25 cellular contexts compared by ENCODE assay signal in the genomic region with DNA sequence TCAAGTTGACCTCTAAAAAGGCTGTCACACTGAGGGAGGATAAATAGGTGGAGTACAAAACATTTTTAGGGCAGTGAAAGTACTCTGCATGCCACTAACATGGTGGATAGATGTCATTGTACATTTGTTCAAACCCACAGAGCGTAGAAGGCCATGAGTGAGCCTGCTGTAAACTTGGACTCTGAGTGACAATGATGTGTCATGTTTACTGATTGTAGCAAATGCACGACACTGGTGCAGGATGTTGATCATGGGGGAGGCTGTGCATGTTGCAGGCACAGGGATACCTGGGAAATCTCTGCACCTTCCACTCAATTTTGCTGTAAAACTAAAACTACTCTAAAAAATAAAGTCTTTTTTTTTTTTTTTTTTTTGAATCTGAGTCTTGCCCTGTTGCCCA. TPM values are rescaled to one million over a fixed set of nuclear protein-coding genes. Genes with fewer than 3 reads are reported as not detected.
DNase-seq lines count a peak whose midpoint lies in the region; ATAC-seq, FAIRE-seq and TF ChIP-seq lines count a peak whose summit lies in the region.
"Had no signal": no experiment of that assay in that cellular context is flagged by ENCODE, and none has a peak within 500 bp of the region (broad histone marks: within the 10 kb centered on the region; RNA-seq: fewer than 3 reads in every experiment).

No MANE protein-coding gene starts in this region.

- POLR2A ChIA-PET in OCI-LY7 (lab: Charles Lee) = interaction anchor here (0.6 to 5.6 kb wide), 5 partner anchors 11 to 183 kb away, joined by 3 to 53 read pairs (median 8); no protein-coding TSS in a partner anchor
- POLR2A ChIA-PET in GM12878 (lab: Charles Lee) = interaction anchor here (1.0 kb wide), 1 partner anchor 30 kb away, joined by 4 read pairs; no protein-coding TSS in a partner anchor
- POLR2A ChIA-PET in Caco-2 (lab: Charles Lee) = no interaction called here

- no peaks in the 10 kb centered on the region for H3K36me3 Mint-ChIP-seq in activated naive CD4-positive, alpha-beta T cell treated with anti-CD3 and anti-CD28 coated beads for 36 hours (ENCODE audit: low read depth)
- no peaks in the 10 kb centered on the region for H3K36me3 Mint-ChIP-seq in natural killer cell treated with Interleukin-12 subunit alpha and Interleukin-12 subunit beta and Interleukin-15 and Interleukin-18, amount 100 ng/mL, for 72 hours
- H3K36me3 Mint-ChIP-seq in Caco-2 (ENCODE audit: insufficient read depth, unreplicated experiment) = no peaks in the 10 kb centered on the region

- no peak for FAIRE-seq in GM12878 (lab: Jason Lieb, UNC)
- FAIRE-seq: GM19239 had no signal

- H3K4me3 Mint-ChIP-seq in activated naive CD4-positive, alpha-beta T cell treated with anti-CD3 and anti-CD28 coated beads for 36 hours = no peak overlapping the region
- no peak overlapping the region for H3K4me3 Mint-ChIP-seq in stimulated activated naive CD8-positive, alpha-beta T cell treated with anti-CD3 and anti-CD28 coated beads, Interleukin-15, amount 100 ng/mL, for 72 hours
- no peak overlapping the region for H3K4me3 Mint-ChIP-seq in natural killer cell treated with Interleukin-12 subunit alpha and Interleukin-12 subunit beta and Interleukin-15 and Interleukin-18, amount 100 ng/mL, for 72 hours
- H3K4me3 Mint-ChIP-seq in Caco-2 (ENCODE audit: unreplicated experiment) = no peak overlapping the region

- CTCF ChIA-PET in activated naive CD4-positive, alpha-beta T cell treated with anti-CD3 and anti-CD28 coated beads for 36 hours (lab: Charles Lee) = interaction anchor here (0.7 kb wide), 1 partner anchor 214 kb away, joined by 5 read pairs; no protein-coding TSS in a partner anchor
- CTCF ChIA-PET in OCI-LY7 (lab: Charles Lee; ENCODE audit: unreplicated experiment) (no interaction called here), GM12878 (lab: Yijun Ruan, JAX) (interaction anchor here (1.9 kb wide), 1 partner anchor 26 kb away, joined by 5 read pairs; no protein-coding TSS in a partner anchor), Caco-2 (lab: Charles Lee) (no interaction called here)

- WGBS in GM12878 (ENCODE audit: insufficient coverage, insufficient replicate concordance, low lambda C conversion rate, missing lambda C conversion rate) = 34% methylated on average over 2 of the region's 2 CpGs

- BruUV-seq in OCI-LY7 (replicated peaks; lab: Mats Ljungman, UMichigan) (no TSS peak), GM12878 (replicated peaks; lab: Mats Ljungman, UMichigan) (no TSS peak), Caco-2 (replicated peaks; lab: Mats Ljungman, UMichigan) (no TSS peak)

- H3K27me3 Mint-ChIP-seq in activated naive CD4-positive, alpha-beta T cell treated with anti-CD3 and anti-CD28 coated beads for 36 hours (ENCODE audit: low read depth) = no peaks in the 10 kb centered on the region
- H3K27me3 Mint-ChIP-seq in stimulated activated naive CD8-positive, alpha-beta T cell treated with anti-CD3 and anti-CD28 coated beads, Interleukin-15, amount 100 ng/mL, for 72 hours = no peaks in the 10 kb centered on the region
- peaks cover 9 to 12% of the 10 kb centered on the region in 2 donors for H3K27me3 Mint-ChIP-seq in natural killer cell treated with Interleukin-12 subunit alpha and Interleukin-12 subunit beta and Interleukin-15 and Interleukin-18, amount 100 ng/mL, for 72 hours
- H3K27me3 Mint-ChIP-seq in Caco-2 (ENCODE audit: insufficient read depth, unreplicated experiment) = peaks cover 4% of the 10 kb centered on the region

- no peaks in the 10 kb centered on the region for H3K27me3 ChIP-seq in GM12878 (replicated peaks in 1 of 2; ENCODE audit: control insufficient read depth in 2 of 2, insufficient read depth in 2 of 2, low read length in 1 of 2)
- no peaks in the 10 kb centered on the region for H3K27me3 ChIP-seq in Caco-2 (replicated peaks; ENCODE audit: control insufficient read depth, insufficient read depth, low read length)
- H3K27me3 ChIP-seq: Peyer's patch had no signal

- SMC1A ChIA-PET in GM12878 (lab: Charles Lee; ENCODE audit: uncharacterized antibody, unreplicated experiment) = interaction anchor here (0.8 to 2.2 kb wide), 4 partner anchors 12 to 28 kb away, joined by 3 to 6 read pairs (median 4); no protein-coding TSS in a partner anchor

- H3K79me2 ChIP-seq in OCI-LY7 (ENCODE audit: insufficient read depth, low read depth, low read length) (no peaks in the 10 kb centered on the region), GM12878 (ENCODE audit: control insufficient read depth, insufficient read depth, low read length) (no peaks in the 10 kb centered on the region)

- no peaks in the 10 kb centered on the region for H4K20me1 ChIP-seq in OCI-LY7 (ENCODE audit: insufficient read depth, low read length)
- H4K20me1 ChIP-seq in GM12878 (ENCODE audit: control insufficient read depth, insufficient read depth) = no peaks in the 10 kb centered on the region
- H4K20me1 ChIP-seq: BLaER1 treated with 17β-estradiol and CSF1 and Interleukin-3, amounts not matched to agents 10 nM and 100 nM had no signal

- in situ Hi-C loops in GM12878 (cut with MboI) = no loop called here

- peak; percentile 35 for DNase-seq in activated naive CD4-positive, alpha-beta T cell treated with anti-CD3 and anti-CD28 coated beads for 36 hours
- DNase-seq in activated naive CD4-positive, alpha-beta T cell treated with anti-CD3 and anti-CD28 coated beads, Interleukin-2, amount 50 U/mL, for 16 hours = no peak
- DNase-seq in OCI-LY7 (ENCODE audit: low spot score) (peak; percentile 51), GM12878 (ENCODE audit: low read depth, low spot score) (no peak), Caco-2 (no peak), hippocampal formation (lab: John Stamatoyannopoulos, UW) (no peak)
- no peak for DNase-seq in stimulated activated naive CD8-positive, alpha-beta T cell treated with anti-CD3 and anti-CD28 coated beads, Interleukin-15, amount 100 ng/mL, for 72 hours
- DNase-seq in natural killer cell treated with Interleukin-12 subunit alpha and Interleukin-12 subunit beta and Interleukin-15 and Interleukin-18, amount 100 ng/mL, for 72 hours (ENCODE audit: low spot score) = no peak
- DNase-seq: DMS 273 treated with DMSO at 0.1 percent for 48 hours, GDM1, GM23248, MV-4-11, NCI-H1417, NCI-H187 treated with DMSO at 0.1 percent for 48 hours, NCI-H226, NCI-H524 treated with DMSO at 0.1 percent for 48 hours, Peyer's patch had no signal

- no peak overlapping the region for H3K4me3 ChIP-seq in OCI-LY7 (ENCODE audit: low read depth, low read length, poor library complexity, severe bottlenecking)
- no peak overlapping the region for H3K4me3 ChIP-seq in GM12878
- no peak overlapping the region for H3K4me3 ChIP-seq in Caco-2 (ENCODE audit: low read depth, low read length)
- H3K4me3 ChIP-seq: BLaER1 treated with 17β-estradiol and CSF1 and Interleukin-3, amounts not matched to agents 10 nM and 100 nM; GM23248; HAP-1; Peyer's patch had no signal

- RAD21 ChIA-PET in GM12878 (lab: Charles Lee; ENCODE audit: unreplicated experiment) = interaction anchor here (0.6 to 2.3 kb wide), 3 partner anchors 8 to 726 kb away, joined by 4 to 7 read pairs (median 5); no protein-coding TSS in a partner anchor

- H3K27ac Mint-ChIP-seq in activated naive CD4-positive, alpha-beta T cell treated with anti-CD3 and anti-CD28 coated beads for 36 hours = no peak overlapping the region
- no peak overlapping the region for H3K27ac Mint-ChIP-seq in stimulated activated naive CD8-positive, alpha-beta T cell treated with anti-CD3 and anti-CD28 coated beads, Interleukin-15, amount 100 ng/mL, for 72 hours
- no peak overlapping the region for H3K27ac Mint-ChIP-seq in natural killer cell treated with Interleukin-12 subunit alpha and Interleukin-12 subunit beta and Interleukin-15 and Interleukin-18, amount 100 ng/mL, for 72 hours
- H3K27ac Mint-ChIP-seq in Caco-2 (ENCODE audit: unreplicated experiment) = no peak overlapping the region

- TF ChIP-seq CTCF in OCI-LY7 (conservative IDR thresholded peaks at IDR 0.05; ENCODE audit: low read length) (no peak), GM12878 (IDR thresholded peaks at IDR 0.05 in 2 of 3, conservative IDR thresholded peaks at IDR 0.05 in 1 of 3; ENCODE audit: control insufficient read depth in 2 of 3, extremely low read depth in 1 of 3, insufficient read depth in 1 of 3, low read depth in 3 of 3, low read length in 3 of 3) (no peak), Caco-2 (IDR thresholded peaks at IDR 0.05; ENCODE audit: insufficient read depth in 1 of 2, low read depth in 1 of 2, low read length in 1 of 2, severe bottlenecking in 1 of 2, unreplicated experiment in 1 of 2) (no peak)

- no peak for TF ChIP-seq RAD21 in GM12878 (IDR thresholded peaks at IDR 0.05; ENCODE audit: insufficient read depth, low read depth, low read length)

- no peaks in the 10 kb centered on the region for H3K9me3 ChIP-seq in OCI-LY7 (ENCODE audit: low read length)
- no peaks in the 10 kb centered on the region for H3K9me3 ChIP-seq in GM12878 (replicated peaks; ENCODE audit: control insufficient read depth, insufficient read depth, low read length)
- H3K9me3 ChIP-seq in Caco-2 = no peaks in the 10 kb centered on the region
- H3K9me3 ChIP-seq: HAP-1, Peyer's patch had no signal

- peaks cover 24% of the 10 kb centered on the region for H3K4me1 Mint-ChIP-seq in activated naive CD4-positive, alpha-beta T cell treated with anti-CD3 and anti-CD28 coated beads for 36 hours (ENCODE audit: low read depth)
- peaks cover 35% of the 10 kb centered on the region for H3K4me1 Mint-ChIP-seq in stimulated activated naive CD8-positive, alpha-beta T cell treated with anti-CD3 and anti-CD28 coated beads, Interleukin-15, amount 100 ng/mL, for 72 hours
- peaks cover 0 to 3% of the 10 kb centered on the region in 2 donors for H3K4me1 Mint-ChIP-seq in natural killer cell treated with Interleukin-12 subunit alpha and Interleukin-12 subunit beta and Interleukin-15 and Interleukin-18, amount 100 ng/mL, for 72 hours (ENCODE audit: low read depth in 2 of 2)
- H3K4me1 Mint-ChIP-seq in Caco-2 (ENCODE audit: low read depth, unreplicated experiment) = no peaks in the 10 kb centered on the region

- H3K4me2 ChIP-seq in OCI-LY7 (ENCODE audit: low read length) (peak overlapping the region; percentile 41), GM12878 (ENCODE audit: control insufficient read depth, insufficient read depth) (no peak overlapping the region)
- H3K4me2 ChIP-seq: KMS-11 had no signal

- no peak for ATAC-seq in GM12878
- ATAC-seq in stimulated activated naive CD8-positive, alpha-beta T cell treated with anti-CD3 and anti-CD28 coated beads, Interleukin-15, amount 100 ng/mL, for 72 hours = peak; percentile 46
- no peak for ATAC-seq in natural killer cell treated with Interleukin-12 subunit alpha and Interleukin-12 subunit beta and Interleukin-15 and Interleukin-18, amount 100 ng/mL, for 72 hours
- ATAC-seq: Right ventricle myocardium inferior had no signal

- peak overlapping the region; percentile 42 for H3K27ac ChIP-seq in OCI-LY7 (ENCODE audit: low read depth, low read length, poor library complexity, severe bottlenecking)
- no peak overlapping the region for H3K27ac ChIP-seq in GM12878 (ENCODE audit: control insufficient read depth, insufficient read depth)
- H3K27ac ChIP-seq: BLaER1 treated with 17β-estradiol and CSF1 and Interleukin-3, amounts not matched to agents 10 nM and 100 nM; GM23248; KMS-11; Peyer's patch had no signal

- no peak for TF ChIP-seq POLR2A in GM12878 (IDR thresholded peaks at IDR 0.05; ENCODE audit: low read depth, low read length)

- intact Hi-C loops in activated naive CD4-positive, alpha-beta T cell treated with anti-CD3 and anti-CD28 coated beads for 36 hours (cut with micrococcal nuclease) = loop anchor here (2.0 kb wide), 1 partner anchor 18 kb away; no protein-coding TSS in a partner anchor
- intact Hi-C loops in OCI-LY7 (cut with micrococcal nuclease; ENCODE audit: unreplicated experiment) = no loop called here
- intact Hi-C loops in GM12878 (cut with micrococcal nuclease; ENCODE audit: unreplicated experiment) = no loop called here
- intact Hi-C loops in Caco-2 (cut with micrococcal nuclease; ENCODE audit: unreplicated experiment) = no loop called here

- H3K36me3 ChIP-seq in OCI-LY7 (ENCODE audit: insufficient read depth, low read length) = no peaks in the 10 kb centered on the region
- no peaks in the 10 kb centered on the region for H3K36me3 ChIP-seq in GM12878 (ENCODE audit: control insufficient read depth in 2 of 2, insufficient read depth in 2 of 2, low read length in 1 of 2)
- no peaks in the 10 kb centered on the region for H3K36me3 ChIP-seq in Caco-2 (ENCODE audit: control insufficient read depth, insufficient read depth, low read length)
- H3K36me3 ChIP-seq: BLaER1 treated with 17β-estradiol and CSF1 and Interleukin-3, amounts not matched to agents 10 nM and 100 nM; HAP-1; Peyer's patch had no signal

- H2AFZ ChIP-seq in OCI-LY7 (ENCODE audit: low read length) = peak overlapping the region; percentile 70
- no peak overlapping the region for H2AFZ ChIP-seq in GM12878 (ENCODE audit: control insufficient read depth, low read depth, low read length)
- H2AFZ ChIP-seq: GM23248 had no signal

- H3K9ac ChIP-seq in GM12878 (ENCODE audit: control insufficient read depth, insufficient read depth, low read length) = no peak overlapping the region
- H3K9ac ChIP-seq: BLaER1 treated with 17β-estradiol and CSF1 and Interleukin-3, amounts not matched to agents 10 nM and 100 nM; GM23248; KMS-11 had no signal

- H3K4me1 ChIP-seq in OCI-LY7 (ENCODE audit: insufficient read depth, low read length, poor library complexity, severe bottlenecking) (peaks cover 77% of the 10 kb centered on the region), GM12878 (ENCODE audit: control insufficient read depth, insufficient read depth, low read length) (peaks cover 6% of the 10 kb centered on the region), Caco-2 (no peaks in the 10 kb centered on the region)
- H3K4me1 ChIP-seq: HAP-1 had no signal

- no peaks in the 10 kb centered on the region for H3K9me2 ChIP-seq in OCI-LY7 (ENCODE audit: insufficient read depth, low read length)

- no peaks in the 10 kb centered on the region for H3K9me3 Mint-ChIP-seq in activated naive CD4-positive, alpha-beta T cell treated with anti-CD3 and anti-CD28 coated beads for 36 hours
- H3K9me3 Mint-ChIP-seq in stimulated activated naive CD8-positive, alpha-beta T cell treated with anti-CD3 and anti-CD28 coated beads, Interleukin-15, amount 100 ng/mL, for 72 hours = no peaks in the 10 kb centered on the region
- no peaks in the 10 kb centered on the region for H3K9me3 Mint-ChIP-seq in natural killer cell treated with Interleukin-12 subunit alpha and Interleukin-12 subunit beta and Interleukin-15 and Interleukin-18, amount 100 ng/mL, for 72 hours
- H3K9me3 Mint-ChIP-seq in Caco-2 (ENCODE audit: unreplicated experiment) = no peaks in the 10 kb centered on the region

- TF ChIP-seq EP300 in GM12878 (IDR thresholded peaks at IDR 0.05; ENCODE audit: borderline replicate concordance in 1 of 2, control insufficient read depth in 1 of 2, low read depth in 2 of 2, low read length in 2 of 2) = no peak

RNA-seq across cellular contexts. Expression of a gene that starts 52.5 kb away (rescaled TPM):
- not detected for total RNA-seq in activated naive CD4-positive, alpha-beta T cell treated with anti-CD3 and anti-CD28 coated beads for 36 hours
- 0.75 and 1.6 TPM in 2 replicates for total RNA-seq in OCI-LY7 (2014; rRNA removed; shearing (Covaris generic))
- total RNA-seq in OCI-LY7 (2022) (3.1 and 3.7 TPM in 2 replicates), GM12878 (2014; rRNA removed) (0.11 and 0.23 TPM in 2 replicates), GM12878 (2014; rRNA removed; fragmentation: Illumina TruSeq; extraction: Trizol) (0.04 and 0.05 TPM in 2 replicates), GM12878 (2021) (0.08 TPM in 1 of 2 replicates, not detected in the other), Caco-2 (2022) (6.9 and 8.0 TPM in 2 replicates)
- 3.4 and 3.5 TPM in 2 replicates for total RNA-seq in GM12878 (2013; cell fraction: nucleolus; rRNA removed)
- polyA plus RNA-seq in GM12878 (2011; ENCODE audit: low read depth) = 0.12 TPM
- polyA plus RNA-seq in GM12878 (2011; rRNA removed) (0.29 and 0.62 TPM in 2 replicates), GM12878 (2014; fragmentation: Illumina TruSeq; extraction: Trizol) (0.05 TPM in 1 of 2 replicates, not detected in the other), GM12878 (2014; fragmentation: Nextera tagmentation; extraction: Ambion mirVana) (not detected), GM12878 (2014; rRNA removed) (0.04 and 0.05 TPM in 2 replicates), GM12878 (2016; fragmentation: Nextera tagmentation; extraction: Ambion mirVana) (not detected)
- polyA plus RNA-seq in GM12878 (2011; cell fraction: cytosol; rRNA removed) = 0.46 and 0.59 TPM in 2 replicates
- polyA plus RNA-seq in GM12878 (2011; cell fraction: nucleus; rRNA removed) = 0.97 and 1.3 TPM in 2 replicates
- polyA plus RNA-seq in GM12878 (2012) = 0.28 and 0.35 TPM in 2 replicates
- 2.4 TPM in 2 replicates for polyA minus RNA-seq in GM12878 (2011; rRNA and poly(A)+ RNA removed)
- polyA minus RNA-seq in GM12878 (2011; cell fraction: cytosol; rRNA and poly(A)+ RNA removed) = 0.31 and 0.80 TPM in 2 replicates
- 3.1 and 3.7 TPM in 2 replicates for polyA minus RNA-seq in GM12878 (2011; cell fraction: nucleus; rRNA and poly(A)+ RNA removed)
- total RNA-seq in natural killer cell treated with Interleukin-12 subunit alpha and Interleukin-12 subunit beta and Interleukin-15 and Interleukin-18, amount 100 ng/mL, for 72 hours = not detected
- total RNA-seq: A673, Daoy, GM23248, HT-29 had no signal
- polyA plus RNA-seq: GM23248 had no signal

Comparison
In these comparisons a context has a peak if more than half of its experiments do, and no peak if none do; other contexts are left out.
1. DNase-seq: peak in activated naive CD4-positive, alpha-beta T cell treated with anti-CD3 and anti-CD28 coated beads for 36 hours (single experiment) and OCI-LY7 (single experiment); none in activated naive CD4-positive, alpha-beta T cell treated with anti-CD3 and anti-CD28 coated beads, Interleukin-2, amount 50 U/mL, for 16 hours (single experiment), GM12878 (single experiment), stimulated activated naive CD8-positive, alpha-beta T cell treated with anti-CD3 and anti-CD28 coated beads, Interleukin-15, amount 100 ng/mL, for 72 hours (0 of 2), natural killer cell treated with Interleukin-12 subunit alpha and Interleukin-12 subunit beta and Interleukin-15 and Interleukin-18, amount 100 ng/mL, for 72 hours (single experiment), Caco-2 (0 of 2) and hippocampal formation (0 of 2).
2. CTCF ChIA-PET loops: an anchor here in activated naive CD4-positive, alpha-beta T cell treated with anti-CD3 and anti-CD28 coated beads for 36 hours (0.7 kb wide) and GM12878 (1.9 kb wide); none called in OCI-LY7 and Caco-2.